Comparison of ENCODE assay signal across 16 cellular contexts in genomic region chr6:129643968-129644367, GRCh38.
DNase-seq lines count a peak whose midpoint lies in the region; ATAC-seq and TF ChIP-seq lines count a peak whose summit lies in the region.
"Had no signal": no experiment of that assay in that cellular context is flagged by ENCODE, and none has a peak within 500 bp of the region (broad histone marks: within the 10 kb centered on the region; RNA-seq: fewer than 3 reads in every experiment).

No MANE protein-coding gene starts in this region.

- H3K4me3 Mint-ChIP-seq in Calu3 (ENCODE audit: low read depth, unreplicated experiment) = peak overlapping the region; percentile 44
- no peak overlapping the region for H3K4me3 Mint-ChIP-seq in endodermal cell
- H3K4me3 Mint-ChIP-seq in osteocyte (ENCODE audit: unreplicated experiment) = no peak overlapping the region
- H3K4me3 Mint-ChIP-seq: activated CD4-positive, alpha-beta T cell treated with anti-CD3 and anti-CD28 coated beads for 36 hours; activated naive CD8-positive, alpha-beta T cell treated with anti-CD3 and anti-CD28 coated beads, Interleukin-2, amount 50 U/mL, for 24 hours; IgD-negative memory B cell; memory B cell; stimulated activated naive B cell treated with anti-CD40 and anti-IgM and Interleukin-4, amounts not matched to agents 10 μg/mL and 1 μg/mL and 100 μg/mL, for 72 hours had no signal

- DNase-seq in Calu3 = peak; percentile 56
- DNase-seq in NCI-H69 (lab: John Stamatoyannopoulos, UW) = peak; percentile 93
- peak; percentile 57 for DNase-seq in endodermal cell
- DNase-seq in osteocyte (ENCODE audit: extremely low spot score, unreplicated experiment) = no peak
- DNase-seq in kidney glomerular epithelial cell (lab: John Stamatoyannopoulos, UW) = no peak
- DNase-seq in RWPE1 (ENCODE audit: low spot score) = no peak
- DNase-seq in activated CD4-positive, alpha-beta T cell treated with anti-CD3 and anti-CD28 coated beads, Interleukin-2, amount 50 U/mL, for 4 hours = no peak
- DNase-seq: activated CD4-positive, alpha-beta T cell treated with anti-CD3 and anti-CD28 coated beads for 36 hours; activated naive CD8-positive, alpha-beta T cell treated with anti-CD3 and anti-CD28 coated beads, Interleukin-2, amount 50 U/mL, for 24 hours; activated T-cell treated with anti-CD3 and anti-CD28 coated beads, Interleukin-2, amount 50 U/mL, for 1 hour; NCI-H1092; stimulated activated naive B cell treated with anti-CD40 and anti-IgM and Interleukin-4, amounts not matched to agents 10 μg/mL and 1 μg/mL and 100 μg/mL, for 72 hours had no signal

- no peak for TF ChIP-seq CTCF in Calu3 (IDR thresholded peaks at IDR 0.05; ENCODE audit: unreplicated experiment)
- no peak for TF ChIP-seq CTCF in endodermal cell (conservative IDR thresholded peaks at IDR 0.05)
- no peak for TF ChIP-seq CTCF in osteocyte (IDR thresholded peaks at IDR 0.05)
- no peak for TF ChIP-seq CTCF in RWPE1 (conservative IDR thresholded peaks at IDR 0.05; ENCODE audit: low read depth)

- H3K4me3 ChIP-seq in endodermal cell (ENCODE audit: low read length) = no peak overlapping the region

- H3K27me3 Mint-ChIP-seq in Calu3 (ENCODE audit: unreplicated experiment) = no peaks in the 10 kb centered on the region
- no peaks in the 10 kb centered on the region for H3K27me3 Mint-ChIP-seq in endodermal cell (ENCODE audit: insufficient read depth)
- no peaks in the 10 kb centered on the region for H3K27me3 Mint-ChIP-seq in osteocyte (ENCODE audit: unreplicated experiment)
- H3K27me3 Mint-ChIP-seq: activated CD4-positive, alpha-beta T cell treated with anti-CD3 and anti-CD28 coated beads for 36 hours; activated naive CD8-positive, alpha-beta T cell treated with anti-CD3 and anti-CD28 coated beads, Interleukin-2, amount 50 U/mL, for 24 hours; IgD-negative memory B cell; memory B cell; stimulated activated naive B cell treated with anti-CD40 and anti-IgM and Interleukin-4, amounts not matched to agents 10 μg/mL and 1 μg/mL and 100 μg/mL, for 72 hours had no signal

- no TSS peak for BruUV-seq in Calu3 (replicated peaks; lab: Mats Ljungman, UMichigan)

- no peak for ATAC-seq in HG03139 (IDR thresholded peaks at IDR 0.05; ENCODE audit: unreplicated experiment)
- ATAC-seq: activated CD4-positive, alpha-beta T cell treated with anti-CD3 and anti-CD28 coated beads for 36 hours; activated naive CD8-positive, alpha-beta T cell treated with anti-CD3 and anti-CD28 coated beads, Interleukin-2, amount 50 U/mL, for 24 hours; stimulated activated naive B cell treated with anti-CD40 and anti-IgM and Interleukin-4, amounts not matched to agents 10 μg/mL and 1 μg/mL and 100 μg/mL, for 72 hours had no signal

- WGBS in endodermal cell (ENCODE audit: insufficient coverage in 1 of 2, insufficient read length in 1 of 2), 2 experiments = 60 to 69% methylated on average over 1 to 3 of the region's 3 CpGs

- POLR2A ChIA-PET in RWPE1 (lab: Yijun Ruan, JAX; ENCODE audit: low non-redundant PET) = no interaction called here

- H3K36me3 ChIP-seq in endodermal cell (ENCODE audit: control insufficient read depth, insufficient read depth, low read length) = no peaks in the 10 kb centered on the region
- H3K36me3 ChIP-seq: neutrophil had no signal

- H3K9ac ChIP-seq in endodermal cell (ENCODE audit: extremely low read depth, low read length, poor library complexity, severe bottlenecking) = no peak overlapping the region

- peaks cover 64% of the 10 kb centered on the region for H3K4me1 Mint-ChIP-seq in Calu3 (ENCODE audit: low read depth, unreplicated experiment)
- H3K4me1 Mint-ChIP-seq in endodermal cell = peaks cover 54% of the 10 kb centered on the region
- peaks cover 61% of the 10 kb centered on the region for H3K4me1 Mint-ChIP-seq in osteocyte (ENCODE audit: unreplicated experiment)
- H3K4me1 Mint-ChIP-seq: activated CD4-positive, alpha-beta T cell treated with anti-CD3 and anti-CD28 coated beads for 36 hours; activated naive CD8-positive, alpha-beta T cell treated with anti-CD3 and anti-CD28 coated beads, Interleukin-2, amount 50 U/mL, for 24 hours; IgD-negative memory B cell; memory B cell; stimulated activated naive B cell treated with anti-CD40 and anti-IgM and Interleukin-4, amounts not matched to agents 10 μg/mL and 1 μg/mL and 100 μg/mL, for 72 hours had no signal

- peaks cover 5% of the 10 kb centered on the region for H3K9me3 ChIP-seq in endodermal cell (ENCODE audit: control insufficient read depth, low read length)
- H3K9me3 ChIP-seq: neutrophil had no signal

- H3K27ac Mint-ChIP-seq in Calu3 (ENCODE audit: unreplicated experiment) = peak overlapping the region; percentile 91
- peak overlapping the region; percentile 88 for H3K27ac Mint-ChIP-seq in endodermal cell
- H3K27ac Mint-ChIP-seq in osteocyte (ENCODE audit: unreplicated experiment) = peak overlapping the region; percentile 83
- H3K27ac Mint-ChIP-seq: activated CD4-positive, alpha-beta T cell treated with anti-CD3 and anti-CD28 coated beads for 36 hours; activated naive CD8-positive, alpha-beta T cell treated with anti-CD3 and anti-CD28 coated beads, Interleukin-2, amount 50 U/mL, for 24 hours; IgD-negative memory B cell; stimulated activated naive B cell treated with anti-CD40 and anti-IgM and Interleukin-4, amounts not matched to agents 10 μg/mL and 1 μg/mL and 100 μg/mL, for 72 hours had no signal

- intact Hi-C loops in Calu3 (cut with micrococcal nuclease; ENCODE audit: unreplicated experiment) = loop anchor here (2.0 kb wide), 1 partner anchor 29 kb away; no protein-coding TSS in a partner anchor

- CTCF ChIA-PET in Calu3 (lab: Charles Lee) = interaction anchor here (1.1 to 1.7 kb wide), 3 partner anchors 21 to 40 kb away, joined by 3 to 5 read pairs (median 4); no protein-coding TSS in a partner anchor
- CTCF ChIA-PET in RWPE1 (lab: Yijun Ruan, JAX) = interaction anchor here (0.5 kb wide), 1 partner anchor 373 kb away, joined by 4 read pairs; no protein-coding TSS in a partner anchor

- no peak overlapping the region for H3K27ac ChIP-seq in endodermal cell (ENCODE audit: low read depth, low read length)
- no peak overlapping the region for H3K27ac ChIP-seq in RWPE1
- H3K27ac ChIP-seq: neutrophil had no signal

- no peaks in the 10 kb centered on the region for H3K27me3 ChIP-seq in endodermal cell (ENCODE audit: control insufficient read depth, insufficient read depth, low read length, poor library complexity, severe bottlenecking)
- H3K27me3 ChIP-seq: neutrophil had no signal

- H3K4me1 ChIP-seq in endodermal cell (ENCODE audit: control insufficient read depth, insufficient read depth, low read length) = peaks cover 15% of the 10 kb centered on the region

- no peaks in the 10 kb centered on the region for H3K9me3 Mint-ChIP-seq in Calu3 (ENCODE audit: low read depth, unreplicated experiment)
- H3K9me3 Mint-ChIP-seq in endodermal cell = peaks cover 3% of the 10 kb centered on the region
- no peaks in the 10 kb centered on the region for H3K9me3 Mint-ChIP-seq in osteocyte (ENCODE audit: unreplicated experiment)
- H3K9me3 Mint-ChIP-seq: activated naive CD8-positive, alpha-beta T cell treated with anti-CD3 and anti-CD28 coated beads, Interleukin-2, amount 50 U/mL, for 24 hours; IgD-negative memory B cell; memory B cell; stimulated activated naive B cell treated with anti-CD40 and anti-IgM and Interleukin-4, amounts not matched to agents 10 μg/mL and 1 μg/mL and 100 μg/mL, for 72 hours had no signal

- H3K36me3 Mint-ChIP-seq in Calu3 (ENCODE audit: insufficient read depth, unreplicated experiment) (peaks cover 46% of the 10 kb centered on the region), endodermal cell (ENCODE audit: low read depth) (peaks cover 3% of the 10 kb centered on the region), osteocyte (ENCODE audit: unreplicated experiment) (no peaks in the 10 kb centered on the region)
- H3K36me3 Mint-ChIP-seq: IgD-negative memory B cell, memory B cell had no signal

Comparison
In these comparisons a context has a peak if more than half of its experiments do, and no peak if none do; other contexts are left out.
1. DNase-seq: peak in Calu3 (single experiment), NCI-H69 (single experiment) and endodermal cell (single experiment); none in osteocyte (single experiment), kidney glomerular epithelial cell (single experiment), RWPE1 (single experiment) and activated CD4-positive, alpha-beta T cell treated with anti-CD3 and anti-CD28 coated beads, Interleukin-2, amount 50 U/mL, for 4 hours (0 of 2).
2. Peak in every context shown above with its lines, with median percentiles within 50 percentile points of each other: H3K27ac Mint-ChIP-seq.